In genomic region chr1:204275695-204276596, GRCh38 we compare ENCODE assay signal across 20 cellular contexts.
DNase-seq lines count a peak whose midpoint lies in the region; ATAC-seq and TF ChIP-seq lines count a peak whose summit lies in the region.
"Had no signal": no experiment of that assay in that cellular context is flagged by ENCODE, and none has a peak within 500 bp of the region (broad histone marks: within the 10 kb centered on the region; RNA-seq: fewer than 3 reads in every experiment).

No MANE protein-coding gene starts in this region.

- peak; percentile 53 for DNase-seq in SK-N-DZ (ENCODE audit: low spot score)
- DNase-seq in fibroblast of villous mesenchyme (ENCODE audit: low read depth): peak; percentile 34
- DNase-seq in left lung: no peak
- no peak for DNase-seq in OCI-M2 (lab: John Stamatoyannopoulos, UW; ENCODE audit: unreplicated experiment)
- no peak for DNase-seq in stimulated activated effector memory CD8-positive, alpha-beta T cell treated with anti-CD3 and anti-CD28 coated beads, Interleukin-12 subunit alpha, Interleukin-12 subunit beta, amount 100 ng/mL, for 72 hours (ENCODE audit: low spot score in 2 of 2)
- DNase-seq: activated CD4-positive, alpha-beta T cell treated with anti-CD3 and anti-CD28 coated beads, Interleukin-2, amount 50 U/mL, for 4 hours; activated CD8-positive, alpha-beta memory T cell treated with anti-CD3 and anti-CD28 coated beads, Interleukin-2, amount 50 U/mL, for 4 hours; activated effector memory CD4-positive, alpha-beta T cell treated with Interleukin-2 at 50 U/mL for 16 hours; activated naive CD8-positive, alpha-beta T cell treated with anti-CD3 and anti-CD28 coated beads, Interleukin-2, amount 10 ng/mL, durations not matched to agents 7 days and 5 days; CD8-positive, alpha-beta T cell; colonic mucosa; DMS153; NCI-H1436 treated with DMSO at 0.1 percent for 48 hours; NCI-H510A treated with DMSO at 0.1 percent for 48 hours; stimulated activated CD4-positive, alpha-beta T cell treated with anti-CD3 and anti-CD28 coated beads, Interleukin-4, amount 100 ng/mL, for 1 hour; stimulated activated naive CD8-positive, alpha-beta T cell treated with anti-CD3 and anti-CD28 coated beads, Interleukin-15, Interleukin-2, amounts not matched to agents 100 U/mL and 50 U/mL, for 24 hours had no signal

- no peaks in the 10 kb centered on the region for H3K9me3 ChIP-seq in left lung
- H3K9me3 ChIP-seq in subcutaneous abdominal adipose tissue (ENCODE audit: control insufficient read depth in 5 of 5, low read length in 5 of 5): no peaks in the 10 kb centered on the region
- H3K9me3 ChIP-seq: colonic mucosa, neutrophil, SJSA1 had no signal

- peak overlapping the region in 2 of 5 donors; percentile 12 to 67 for H3K9ac ChIP-seq in subcutaneous abdominal adipose tissue (ENCODE audit: low read length in 5 of 5)

- H3K9me3 Mint-ChIP-seq in stimulated activated effector memory CD8-positive, alpha-beta T cell treated with anti-CD3 and anti-CD28 coated beads, Interleukin-12 subunit alpha, Interleukin-12 subunit beta, amount 100 ng/mL, for 72 hours: no peaks in the 10 kb centered on the region
- H3K9me3 Mint-ChIP-seq: activated naive CD8-positive, alpha-beta T cell treated with anti-CD3 and anti-CD28 coated beads, Interleukin-2, amount 10 ng/mL, durations not matched to agents 7 days and 5 days; CD8-positive, alpha-beta T cell had no signal

- H3K4me3 ChIP-seq in fibroblast of villous mesenchyme (ENCODE audit: low read depth, low read length) (no peak overlapping the region), left lung (no peak overlapping the region), subcutaneous abdominal adipose tissue (ENCODE audit: low read depth in 1 of 5, low read length in 5 of 5) (no peak overlapping the region)
- H3K4me3 ChIP-seq: colonic mucosa, SJSA1 had no signal

- H3K27me3 ChIP-seq in left lung (no peaks in the 10 kb centered on the region), subcutaneous abdominal adipose tissue (ENCODE audit: control insufficient read depth in 5 of 5, insufficient read depth in 4 of 5, low read length in 5 of 5) (no peaks in the 10 kb centered on the region)
- H3K27me3 ChIP-seq: colonic mucosa, neutrophil had no signal

- TF ChIP-seq CTCF in fibroblast of villous mesenchyme (IDR thresholded peaks at IDR 0.05; ENCODE audit: insufficient read depth, low read depth, low read length) (no peak), left lung (IDR thresholded peaks at IDR 0.05) (no peak)

- H3K36me3 Mint-ChIP-seq in stimulated activated effector memory CD8-positive, alpha-beta T cell treated with anti-CD3 and anti-CD28 coated beads, Interleukin-12 subunit alpha, Interleukin-12 subunit beta, amount 100 ng/mL, for 72 hours: no peaks in the 10 kb centered on the region
- H3K36me3 Mint-ChIP-seq: activated naive CD8-positive, alpha-beta T cell treated with anti-CD3 and anti-CD28 coated beads, Interleukin-2, amount 10 ng/mL, durations not matched to agents 7 days and 5 days; CD8-positive, alpha-beta T cell had no signal

- H3K4me1 Mint-ChIP-seq in stimulated activated effector memory CD8-positive, alpha-beta T cell treated with anti-CD3 and anti-CD28 coated beads, Interleukin-12 subunit alpha, Interleukin-12 subunit beta, amount 100 ng/mL, for 72 hours: no peaks in the 10 kb centered on the region
- H3K4me1 Mint-ChIP-seq: activated naive CD8-positive, alpha-beta T cell treated with anti-CD3 and anti-CD28 coated beads, Interleukin-2, amount 10 ng/mL, durations not matched to agents 7 days and 5 days had no signal

- H3K36me3 ChIP-seq in left lung (no peaks in the 10 kb centered on the region), subcutaneous abdominal adipose tissue (ENCODE audit: control insufficient read depth in 5 of 5, insufficient read depth in 5 of 5, low read length in 5 of 5) (no peaks in the 10 kb centered on the region)
- H3K36me3 ChIP-seq: colonic mucosa, neutrophil, SJSA1 had no signal

- intact Hi-C loops in left lung (cut with DNase I): no loop called here

- no peak overlapping the region for H3K27ac ChIP-seq in left lung
- peak overlapping the region; percentile 67 for H3K27ac ChIP-seq in subcutaneous abdominal adipose tissue (ENCODE audit: low read depth, low read length)
- H3K27ac ChIP-seq: colonic mucosa, neutrophil, SJSA1 had no signal

- peak; percentile 82 for ATAC-seq in left lung
- ATAC-seq in stimulated activated effector memory CD8-positive, alpha-beta T cell treated with anti-CD3 and anti-CD28 coated beads, Interleukin-12 subunit alpha, Interleukin-12 subunit beta, amount 100 ng/mL, for 72 hours: no peak
- ATAC-seq in GM21528 (IDR thresholded peaks at IDR 0.05; ENCODE audit: low FRiP score, unreplicated experiment): no peak
- ATAC-seq: CD8-positive, alpha-beta T cell; stimulated activated naive CD8-positive, alpha-beta T cell treated with anti-CD3 and anti-CD28 coated beads, Interleukin-15, Interleukin-2, amounts not matched to agents 100 U/mL and 50 U/mL, for 24 hours had no signal

- peaks cover 0 to 4% of the 10 kb centered on the region in 2 donors for H3K4me1 ChIP-seq in left lung
- H3K4me1 ChIP-seq in subcutaneous abdominal adipose tissue (ENCODE audit: control insufficient read depth in 5 of 5, insufficient read depth in 5 of 5, low read length in 5 of 5): peaks cover 4 to 38% (median 31%) of the 10 kb centered on the region in 5 donors
- H3K4me1 ChIP-seq: colonic mucosa, SJSA1 had no signal

- no peak overlapping the region for H3K4me3 Mint-ChIP-seq in stimulated activated effector memory CD8-positive, alpha-beta T cell treated with anti-CD3 and anti-CD28 coated beads, Interleukin-12 subunit alpha, Interleukin-12 subunit beta, amount 100 ng/mL, for 72 hours
- H3K4me3 Mint-ChIP-seq: activated naive CD8-positive, alpha-beta T cell treated with anti-CD3 and anti-CD28 coated beads, Interleukin-2, amount 10 ng/mL, durations not matched to agents 7 days and 5 days; CD8-positive, alpha-beta T cell had no signal

- no peak overlapping the region for H3K27ac Mint-ChIP-seq in stimulated activated effector memory CD8-positive, alpha-beta T cell treated with anti-CD3 and anti-CD28 coated beads, Interleukin-12 subunit alpha, Interleukin-12 subunit beta, amount 100 ng/mL, for 72 hours
- H3K27ac Mint-ChIP-seq: activated naive CD8-positive, alpha-beta T cell treated with anti-CD3 and anti-CD28 coated beads, Interleukin-2, amount 10 ng/mL, durations not matched to agents 7 days and 5 days; CD8-positive, alpha-beta T cell had no signal

Comparison
In these comparisons a context has a peak if more than half of its experiments do, and no peak if none do; other contexts are left out.
1. DNase-seq: peak in SK-N-DZ (single experiment) and fibroblast of villous mesenchyme (single experiment); none in left lung (0 of 2), OCI-M2 (single experiment) and stimulated activated effector memory CD8-positive, alpha-beta T cell treated with anti-CD3 and anti-CD28 coated beads, Interleukin-12 subunit alpha, Interleukin-12 subunit beta, amount 100 ng/mL, for 72 hours (0 of 2).